In genomic region chr4:1035510-1035909, GRCh38 we compare ENCODE assay signal across 18 cellular contexts. TPM values are rescaled to one million over a fixed set of nuclear protein-coding genes. Genes with fewer than 3 reads are reported as not detected.
A peak's percentile ranks its signal among the peaks of the same experiment; 100 is the strongest.
DNase-seq lines count a peak whose midpoint lies in the region; ATAC-seq and TF ChIP-seq lines count a peak whose summit lies in the region.
"Had no signal": no experiment of that assay in that cellular context is flagged by ENCODE, and none has a peak within 500 bp of the region (broad histone marks: within the 10 kb centered on the region; RNA-seq: fewer than 3 reads in every experiment).

No MANE protein-coding gene starts in this region.

- H3K4me3 ChIP-seq in AG10803 (ENCODE audit: low read length): no peak overlapping the region
- H3K4me3 ChIP-seq: gastroesophageal sphincter had no signal

- TF ChIP-seq CTCF in AG10803 (conservative IDR thresholded peaks at IDR 0.05; ENCODE audit: low read length): no peak; the same call in 1 of the 2 replicates

- DNase-seq in AG10803 (ENCODE audit: low read depth): peak; percentile 27
- DNase-seq in amygdala (lab: John Stamatoyannopoulos, UW): peak; percentile 17 to 96 (median 85)
- DNase-seq in left cardiac atrium: peak; percentile 67
- DNase-seq in pons (ENCODE audit: low spot score): peak; percentile 93
- DNase-seq in AML-193 (lab: John Stamatoyannopoulos, UW): no peak
- no peak for DNase-seq in LoVo (ENCODE audit: low spot score)
- no peak for DNase-seq in HUDEP-2 (lab: John Stamatoyannopoulos, UW; ENCODE audit: unreplicated experiment in 76 of 76)
- DNase-seq: activated CD4-positive, alpha-beta memory T cell treated with anti-CD3 and anti-CD28 coated beads, Interleukin-2, amount 10 ng/mL, durations not matched to agents 7 days and 5 days; endodermal cell; GDM1; IMR-90; islet precursor cell; NCI-H1105 treated with DMSO at 0.1 percent for 48 hours; NCI-H345; SK-N-SH; stimulated activated CD8-positive, alpha-beta memory T cell treated with anti-CD3 and anti-CD28 coated beads, Interleukin-4, amount 100 ng/mL, for 48 hours had no signal

- peak; percentile 39 to 49 for ATAC-seq in left cardiac atrium
- ATAC-seq in HG02973 (IDR thresholded peaks at IDR 0.05; ENCODE audit: unreplicated experiment): no peak
- ATAC-seq: gastroesophageal sphincter had no signal

- intact Hi-C loops in left cardiac atrium (cut with DNase I): no loop called here

RNA-seq across cellular contexts. Expression of gene FGFRL1, which starts 24.1 kb away (rescaled TPM):
- total RNA-seq in left cardiac atrium: 10 to 100 TPM; 21.6 to 29.0 TPM

RNA-seq across cellular contexts. Expression of gene SLC26A1, which starts 42.3 kb away (rescaled TPM):
- total RNA-seq in left cardiac atrium: under 1 TPM in 1 of 2 donors, not detected in 1; 0.27 TPM
- total RNA-seq: gastroesophageal sphincter, IMR-90 had no signal

RNA-seq across cellular contexts. Expression of gene IDUA, which starts 48.7 kb away (rescaled TPM):
- total RNA-seq in left cardiac atrium: 10 to 100 TPM; 15.4 to 18.7 TPM

Comparison
In these comparisons a context has a peak if more than half of its experiments do, and no peak if none do; other contexts are left out.
1. DNase-seq: peak in AG10803 (single experiment), amygdala (56 of 56), left cardiac atrium (single experiment) and pons (single experiment); none in AML-193 (0 of 2), LoVo (single experiment) and HUDEP-2 (0 of 76).